Comparison of ENCODE assay signal across 28 cellular contexts in the genomic region with DNA sequence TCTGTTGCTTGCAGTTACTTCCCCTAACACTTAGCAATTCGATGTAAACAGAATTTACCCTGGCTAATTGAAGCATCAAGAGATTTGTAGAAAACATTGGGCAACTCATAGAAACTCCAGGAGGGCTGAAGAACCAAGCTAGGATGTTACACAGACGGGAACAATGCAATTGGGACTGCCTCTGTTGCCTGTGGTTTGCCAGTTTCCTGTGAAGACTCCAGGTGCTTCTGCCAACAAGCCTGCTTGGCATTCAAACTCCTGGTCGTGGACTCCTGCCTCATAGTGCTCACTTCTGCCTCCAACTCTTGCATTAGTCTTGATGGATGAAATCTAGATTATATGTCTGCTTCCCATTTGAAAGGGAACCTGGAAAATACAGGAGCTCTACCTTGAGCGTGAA.
DNase-seq lines count a peak whose midpoint lies in the region; ATAC-seq, FAIRE-seq and TF ChIP-seq lines count a peak whose summit lies in the region.
"Had no signal": no experiment of that assay in that cellular context is flagged by ENCODE, and none has a peak within 500 bp of the region (broad histone marks: within the 10 kb centered on the region; RNA-seq: fewer than 3 reads in every experiment).

No MANE protein-coding gene starts in this region.

- no peak overlapping the region for H3K9ac ChIP-seq in keratinocyte (ENCODE audit: control insufficient read depth, extremely low read depth, insufficient read depth, low read length)

- H3K36me3 Mint-ChIP-seq in GM23338 (ENCODE audit: low read depth): no peaks in the 10 kb centered on the region
- H3K36me3 Mint-ChIP-seq: CD4-positive, CD25-positive, alpha-beta regulatory T cell; IgD-negative memory B cell; T-cell had no signal

- H3K4me3 Mint-ChIP-seq in GM23338: no peak overlapping the region
- H3K4me3 Mint-ChIP-seq: CD4-positive, CD25-positive, alpha-beta regulatory T cell; IgD-negative memory B cell; T-cell had no signal

- no peaks in the 10 kb centered on the region for H3K27me3 ChIP-seq in GM23338 (ENCODE audit: insufficient read depth)
- H3K27me3 ChIP-seq in keratinocyte (ENCODE audit: control insufficient read depth, extremely low read depth, insufficient read depth, low read length): no peaks in the 10 kb centered on the region

- no peaks in the 10 kb centered on the region for H4K20me1 ChIP-seq in GM23338 (replicated peaks; ENCODE audit: insufficient read depth)
- no peaks in the 10 kb centered on the region for H4K20me1 ChIP-seq in keratinocyte (ENCODE audit: control insufficient read depth, extremely low read depth, insufficient read depth, low read length)

- ATAC-seq in GM23338 (no peak), GM21447 (IDR thresholded peaks at IDR 0.05; ENCODE audit: unreplicated experiment) (no peak), GM21737 (IDR thresholded peaks at IDR 0.05; ENCODE audit: unreplicated experiment) (no peak), HG02588 (IDR thresholded peaks at IDR 0.05; ENCODE audit: unreplicated experiment) (no peak)
- ATAC-seq: Panc1, T-cell had no signal

- peaks cover 4% of the 10 kb centered on the region; the same call in 1 of the 2 replicates for H3K9me2 ChIP-seq in GM23338 (ENCODE audit: insufficient read depth)

- H3F3A ChIP-seq in GM23338 (replicated peaks; ENCODE audit: low read depth): no peaks in the 10 kb centered on the region

- no peaks in the 10 kb centered on the region for H3K9me3 ChIP-seq in keratinocyte (ENCODE audit: control insufficient read depth, low read depth, low read length)

- peak overlapping the region; percentile 23; the same call in 1 of the 2 replicates for H2AFZ ChIP-seq in GM23338
- H2AFZ ChIP-seq in keratinocyte (ENCODE audit: control insufficient read depth, low read length): no peak overlapping the region

- dilution Hi-C loops in keratinocyte (cut with MboI; ENCODE audit: extremely low pct_ligation_motif_present, low sequenced_read_pairs): no loop called here

- 0 out of 3 replicates have a peak, but pooled peaks cover 2% of the 10 kb centered on the region for H3K9me3 Mint-ChIP-seq in GM23338
- H3K9me3 Mint-ChIP-seq: IgD-negative memory B cell had no signal

- H3K79me2 ChIP-seq in GM23338 (replicated peaks; ENCODE audit: insufficient read depth) (no peaks in the 10 kb centered on the region), keratinocyte (ENCODE audit: control insufficient read depth, insufficient read depth, low read length) (no peaks in the 10 kb centered on the region)

- H3K27me3 Mint-ChIP-seq in GM23338 (ENCODE audit: insufficient read depth, low read depth, poor library complexity): peaks cover 5% of the 10 kb centered on the region
- H3K27me3 Mint-ChIP-seq: CD4-positive, CD25-positive, alpha-beta regulatory T cell; T-cell had no signal

- H3K27ac ChIP-seq in GM23338 (ENCODE audit: low read depth) (no peak overlapping the region), keratinocyte (ENCODE audit: control insufficient read depth, insufficient read depth, low read length) (no peak overlapping the region)
- H3K27ac ChIP-seq: RWPE1 had no signal

- no peak overlapping the region for H3K27ac Mint-ChIP-seq in GM23338
- H3K27ac Mint-ChIP-seq: CD4-positive, CD25-positive, alpha-beta regulatory T cell; IgD-negative memory B cell; T-cell had no signal

- FAIRE-seq in keratinocyte (lab: Jason Lieb, UNC): peak; percentile 9
- FAIRE-seq: GM12892, GM19239 had no signal

- H3K4me3 ChIP-seq in GM23338 (no peak overlapping the region), keratinocyte (ENCODE audit: control insufficient read depth in 2 of 3, extremely low read depth in 1 of 3, insufficient read depth in 2 of 3, low read depth in 1 of 3, low read length in 3 of 3) (no peak overlapping the region)

- TF ChIP-seq CTCF in GM23338 (conservative IDR thresholded peaks at IDR 0.05; ENCODE audit: low read depth in 2 of 2) (no peak), keratinocyte (optimal IDR thresholded peaks at IDR 0.05 in 1 of 3, IDR thresholded peaks at IDR 0.05 in 1 of 3, conservative IDR thresholded peaks at IDR 0.05 in 1 of 3; ENCODE audit: extremely low read depth in 1 of 3, insufficient read depth in 2 of 3, low read length in 3 of 3) (no peak)

- peak; percentile 1 for DNase-seq in A172 (ENCODE audit: low spot score)
- no peak for DNase-seq in GM23338 (ENCODE audit: low spot score)
- DNase-seq in NCI-H226: peak; percentile 29
- DNase-seq in keratinocyte (ENCODE audit: low read depth, low spot score): no peak
- no peak for DNase-seq in cerebellar nuclear complex (lab: John Stamatoyannopoulos, UW)
- DNase-seq: 8988T; CD4-positive, CD25-positive, alpha-beta regulatory T cell; COR-L47; DMS53; GOT3; HCEC 1CT; MM.1S; NCI-H1417; NCI-H1694; NCI-H2029 treated with DMSO at 0.1 percent for 48 hours; NCI-H2227 treated with DMSO at 0.1 percent for 48 hours; NCI-H510A; NCI-H69; SHP77; T-cell had no signal

- peaks cover 5% of the 10 kb centered on the region; the same call in 2 of the 3 replicates for H3K4me1 Mint-ChIP-seq in GM23338
- H3K4me1 Mint-ChIP-seq: CD4-positive, CD25-positive, alpha-beta regulatory T cell; T-cell had no signal

- H3K4me2 ChIP-seq in GM23338 (no peak overlapping the region), keratinocyte (ENCODE audit: control insufficient read depth, extremely low read depth, insufficient read depth, low read depth, low read length) (no peak overlapping the region)

- H3K36me3 ChIP-seq in GM23338 (ENCODE audit: insufficient read depth) (peaks cover 3% of the 10 kb centered on the region; the same call in 1 of the 2 replicates), keratinocyte (ENCODE audit: control insufficient read depth in 2 of 2, extremely low read depth in 1 of 2, insufficient read depth in 2 of 2, low read length in 2 of 2) (no peaks in the 10 kb centered on the region)

- no peaks in the 10 kb centered on the region; the same call in 1 of the 2 replicates for H3K4me1 ChIP-seq in GM23338 (ENCODE audit: insufficient read depth)
- peaks cover 4% of the 10 kb centered on the region for H3K4me1 ChIP-seq in keratinocyte (ENCODE audit: control insufficient read depth, extremely low read depth, insufficient read depth, low read length)

- H3K9me1 ChIP-seq in keratinocyte (ENCODE audit: control insufficient read depth, extremely low read depth, insufficient read depth, low read length): no peaks in the 10 kb centered on the region

TF ChIP-seq in GM23338, 12 proteins besides CTCF, POLR2A, EP300 and RAD21 (continues in another document):
- TF ChIP-seq CREB1 (CRISPR knock-in tag; IDR thresholded peaks at IDR 0.05; ENCODE audit: low read depth): no peak
- no peak for TF ChIP-seq EZH2 (IDR thresholded peaks at IDR 0.05; ENCODE audit: low read depth, unreplicated experiment)
- TF ChIP-seq, protein P1, sequence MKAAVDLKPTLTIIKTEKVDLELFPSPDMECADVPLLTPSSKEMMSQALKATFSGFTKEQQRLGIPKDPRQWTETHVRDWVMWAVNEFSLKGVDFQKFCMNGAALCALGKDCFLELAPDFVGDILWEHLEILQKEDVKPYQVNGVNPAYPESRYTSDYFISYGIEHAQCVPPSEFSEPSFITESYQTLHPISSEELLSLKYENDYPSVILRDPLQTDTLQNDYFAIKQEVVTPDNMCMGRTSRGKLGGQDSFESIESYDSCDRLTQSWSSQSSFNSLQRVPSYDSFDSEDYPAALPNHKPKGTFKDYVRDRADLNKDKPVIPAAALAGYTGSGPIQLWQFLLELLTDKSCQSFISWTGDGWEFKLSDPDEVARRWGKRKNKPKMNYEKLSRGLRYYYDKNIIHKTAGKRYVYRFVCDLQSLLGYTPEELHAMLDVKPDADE (IDR thresholded peaks at IDR 0.05): no peak
- TF ChIP-seq ZNF114 (CRISPR knock-in tag; IDR thresholded peaks at IDR 0.05): no peak
- TF ChIP-seq, protein P2, sequence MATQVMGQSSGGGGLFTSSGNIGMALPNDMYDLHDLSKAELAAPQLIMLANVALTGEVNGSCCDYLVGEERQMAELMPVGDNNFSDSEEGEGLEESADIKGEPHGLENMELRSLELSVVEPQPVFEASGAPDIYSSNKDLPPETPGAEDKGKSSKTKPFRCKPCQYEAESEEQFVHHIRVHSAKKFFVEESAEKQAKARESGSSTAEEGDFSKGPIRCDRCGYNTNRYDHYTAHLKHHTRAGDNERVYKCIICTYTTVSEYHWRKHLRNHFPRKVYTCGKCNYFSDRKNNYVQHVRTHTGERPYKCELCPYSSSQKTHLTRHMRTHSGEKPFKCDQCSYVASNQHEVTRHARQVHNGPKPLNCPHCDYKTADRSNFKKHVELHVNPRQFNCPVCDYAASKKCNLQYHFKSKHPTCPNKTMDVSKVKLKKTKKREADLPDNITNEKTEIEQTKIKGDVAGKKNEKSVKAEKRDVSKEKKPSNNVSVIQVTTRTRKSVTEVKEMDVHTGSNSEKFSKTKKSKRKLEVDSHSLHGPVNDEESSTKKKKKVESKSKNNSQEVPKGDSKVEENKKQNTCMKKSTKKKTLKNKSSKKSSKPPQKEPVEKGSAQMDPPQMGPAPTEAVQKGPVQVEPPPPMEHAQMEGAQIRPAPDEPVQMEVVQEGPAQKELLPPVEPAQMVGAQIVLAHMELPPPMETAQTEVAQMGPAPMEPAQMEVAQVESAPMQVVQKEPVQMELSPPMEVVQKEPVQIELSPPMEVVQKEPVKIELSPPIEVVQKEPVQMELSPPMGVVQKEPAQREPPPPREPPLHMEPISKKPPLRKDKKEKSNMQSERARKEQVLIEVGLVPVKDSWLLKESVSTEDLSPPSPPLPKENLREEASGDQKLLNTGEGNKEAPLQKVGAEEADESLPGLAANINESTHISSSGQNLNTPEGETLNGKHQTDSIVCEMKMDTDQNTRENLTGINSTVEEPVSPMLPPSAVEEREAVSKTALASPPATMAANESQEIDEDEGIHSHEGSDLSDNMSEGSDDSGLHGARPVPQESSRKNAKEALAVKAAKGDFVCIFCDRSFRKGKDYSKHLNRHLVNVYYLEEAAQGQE (IDR thresholded peaks at IDR 0.05; ENCODE audit: unreplicated experiment): no peak
- TF ChIP-seq NANOG (IDR thresholded peaks at IDR 0.05; ENCODE audit: borderline replicate concordance): no peak

Comparison
In these comparisons a context has a peak if more than half of its experiments do, and no peak if none do; other contexts are left out.
1. DNase-seq: peak in A172 (single experiment) and NCI-H226 (single experiment); none in GM23338 (single experiment), keratinocyte (single experiment) and cerebellar nuclear complex (0 of 2).